Comparison of ENCODE assay signal across 28 cellular contexts in the genomic region with DNA sequence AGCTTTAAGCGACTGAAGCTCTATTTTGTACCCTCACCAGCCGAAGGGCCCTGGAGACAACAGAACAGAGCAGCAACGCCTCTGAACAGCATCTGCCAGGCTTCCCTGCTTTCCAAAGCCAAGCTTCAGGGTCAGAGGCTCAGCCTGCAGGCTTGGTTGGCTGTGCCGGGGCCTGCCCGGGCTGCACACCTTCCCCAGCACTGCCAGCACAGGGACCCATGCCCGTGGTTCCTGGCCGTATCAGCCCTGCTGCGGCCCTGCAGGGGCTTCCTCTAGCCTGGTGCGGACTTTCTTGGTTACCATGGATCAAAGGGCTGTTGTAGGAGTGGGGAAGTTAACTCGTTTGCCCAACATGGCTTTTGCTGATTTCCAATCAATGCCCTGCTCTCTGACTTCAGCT.
"Had no signal": no experiment of that assay in that cellular context is flagged by ENCODE, and none has a peak within 500 bp of the region (broad histone marks: within the 10 kb centered on the region; RNA-seq: fewer than 3 reads in every experiment).

No MANE protein-coding gene starts in this region.

- ATAC-seq: effector memory CD8-positive, alpha-beta T cell; esophagus mucosa; foreskin keratinocyte; gastrocnemius medialis; gastroesophageal sphincter; heart left ventricle; heart right ventricle had no signal

- H3K9me3 ChIP-seq: colonic mucosa, esophagus muscularis mucosa, esophagus squamous epithelium, gastrocnemius medialis, gastroesophageal sphincter, heart left ventricle, heart right ventricle had no signal

- H3K4me3 ChIP-seq: colonic mucosa, coronary artery, dorsolateral prefrontal cortex, esophagus muscularis mucosa, esophagus squamous epithelium, gastrocnemius medialis, gastroesophageal sphincter, heart left ventricle, heart right ventricle had no signal

- H3K4me1 ChIP-seq: colonic mucosa, esophagus muscularis mucosa, esophagus squamous epithelium, foreskin keratinocyte, gastrocnemius medialis, gastroesophageal sphincter, heart right ventricle had no signal

- H3K27me3 ChIP-seq: colonic mucosa, dorsolateral prefrontal cortex, esophagus squamous epithelium, foreskin keratinocyte, gastrocnemius medialis, heart left ventricle had no signal

- H3K27ac ChIP-seq: colonic mucosa, coronary artery, epithelial cell of prostate, esophagus muscularis mucosa, esophagus squamous epithelium, foreskin keratinocyte, gastrocnemius medialis, gastroesophageal sphincter, heart left ventricle, heart right ventricle had no signal

- H3K36me3 ChIP-seq: colonic mucosa, esophagus muscularis mucosa, esophagus squamous epithelium, gastrocnemius medialis, gastroesophageal sphincter, heart left ventricle, heart right ventricle had no signal

- FAIRE-seq: colon, endometrium, endothelial cell of umbilical vein, frontal cortex had no signal

- DNase-seq: colonic mucosa; cortex of kidney; dermis blood vessel endothelial cell; dorsolateral prefrontal cortex; effector CD4-positive, alpha-beta T cell; effector CD8-positive, alpha-beta T cell; effector memory CD4-positive, alpha-beta T cell; effector memory CD8-positive, alpha-beta T cell; endodermal cell; erythroblast; esophagus squamous epithelium; foreskin fibroblast; foreskin keratinocyte; foreskin melanocyte; gastrocnemius medialis; glutamatergic neuron; head of caudate nucleus; heart left ventricle; heart right ventricle had no signal
